ENCODE assay signal across 12 cellular contexts in genomic region chr6:38307730-38308129, GRCh38.
DNase-seq lines count a peak whose midpoint lies in the region; ATAC-seq lines count a peak whose summit lies in the region.
"Had no signal": no experiment of that assay in that cellular context is flagged by ENCODE, and none has a peak within 500 bp of the region (broad histone marks: within the 10 kb centered on the region; RNA-seq: fewer than 3 reads in every experiment).

No MANE protein-coding gene starts in this region.

- intact Hi-C loops in dendritic cell treated with granulocyte-macrophage colony-stimulating factor and Interleukin-4, amounts not matched to agents 40 ng/mL and 50 ng/mL, for 4 days (cut with micrococcal nuclease), result no loop called here

- H3K27ac Mint-ChIP-seq in dendritic cell treated with granulocyte-macrophage colony-stimulating factor and Interleukin-4, amounts not matched to agents 40 ng/mL and 50 ng/mL, for 4 days, result peak overlapping the region; percentile 61

- peak; percentile 65 for ATAC-seq in GM18498 (IDR thresholded peaks at IDR 0.05; ENCODE audit: unreplicated experiment)
- peak; percentile 69 for ATAC-seq in GM21526 (IDR thresholded peaks at IDR 0.05; ENCODE audit: low FRiP score, unreplicated experiment)
- ATAC-seq in HG03432 (IDR thresholded peaks at IDR 0.05; ENCODE audit: unreplicated experiment), result peak; percentile 75

- in situ Hi-C loops in ACHN (cut with HindIII; ENCODE audit: low pct_ligation_motif_present, low pct_unique_long_range_greater_than_20kb, low sequenced_read_pairs), result no loop called here

- no peaks in the 10 kb centered on the region for H3K27me3 Mint-ChIP-seq in dendritic cell treated with granulocyte-macrophage colony-stimulating factor and Interleukin-4, amounts not matched to agents 40 ng/mL and 50 ng/mL, for 4 days

- H3K36me3 Mint-ChIP-seq in dendritic cell treated with granulocyte-macrophage colony-stimulating factor and Interleukin-4, amounts not matched to agents 40 ng/mL and 50 ng/mL, for 4 days (ENCODE audit: low read depth), result no peaks in the 10 kb centered on the region

- H3K4me3 Mint-ChIP-seq in dendritic cell treated with granulocyte-macrophage colony-stimulating factor and Interleukin-4, amounts not matched to agents 40 ng/mL and 50 ng/mL, for 4 days, result no peak overlapping the region

- DNase-seq in ACHN (no peak), NCI-H2081 treated with DMSO at 0.1 percent for 48 hours (lab: John Stamatoyannopoulos, UW) (no peak), DMS153 treated with DMSO at 0.1 percent for 48 hours (lab: John Stamatoyannopoulos, UW; ENCODE audit: unreplicated experiment) (no peak)
- DNase-seq in effector CD4-positive, alpha-beta T cell, result no peak
- DNase-seq: cortex of kidney, DMS 273 treated with DMSO at 0.1 percent for 48 hours, NCI-H1436 treated with DMSO at 0.1 percent for 48 hours, posterior cingulate gyrus had no signal

- H3K4me1 Mint-ChIP-seq in dendritic cell treated with granulocyte-macrophage colony-stimulating factor and Interleukin-4, amounts not matched to agents 40 ng/mL and 50 ng/mL, for 4 days (ENCODE audit: low read depth), result peaks cover 23% of the 10 kb centered on the region

- H3K9me3 Mint-ChIP-seq in dendritic cell treated with granulocyte-macrophage colony-stimulating factor and Interleukin-4, amounts not matched to agents 40 ng/mL and 50 ng/mL, for 4 days, result peaks cover under 1% of the 10 kb centered on the region
